24 cellular contexts compared by ENCODE assay signal in genomic region chr1:159580340-159580739, GRCh38. TPM values are rescaled to one million over a fixed set of nuclear protein-coding genes. Genes with fewer than 3 reads are reported as not detected.
A peak's percentile ranks its signal among the peaks of the same experiment; 100 is the strongest.
DNase-seq lines count a peak whose midpoint lies in the region; ATAC-seq lines count a peak whose summit lies in the region.
"Had no signal": no experiment of that assay in that cellular context is flagged by ENCODE, and none has a peak within 500 bp of the region (broad histone marks: within the 10 kb centered on the region; RNA-seq: fewer than 3 reads in every experiment).

No MANE protein-coding gene starts in this region.

- DNase-seq in ELR (ENCODE audit: low read depth) (peak; percentile 15), putamen (ENCODE audit: low spot score) (no peak), NCI-H1092 treated with DMSO at 0.1 percent for 48 hours (lab: John Stamatoyannopoulos, UW) (no peak), left colon (no peak)
- no peak for DNase-seq in stimulated activated CD4-positive, alpha-beta T cell treated with anti-CD3 and anti-CD28 coated beads, Interleukin-2, amount 100 ng/mL, for 48 hours
- DNase-seq: activated CD4-positive, alpha-beta T cell treated with anti-CD3 and anti-CD28 coated beads, Interleukin-2, amount 50 U/mL, for 1 hour; activated CD8-positive, alpha-beta memory T cell treated with anti-CD3 and anti-CD28 coated beads, Interleukin-2, amount 50 U/mL, for 4 hours; brain microvascular endothelial cell; EL; heart right ventricle; left ventricle myocardium superior; mucosa of descending colon; NCI-H187; PC-9; posterior cingulate gyrus; SIG-M5 had no signal

- intact Hi-C loops in left colon (cut with DNase I, micrococcal nuclease), result no loop called here

- ATAC-seq in GM18907 (IDR thresholded peaks at IDR 0.05; ENCODE audit: unreplicated experiment) (peak; percentile 64), HG02623 (IDR thresholded peaks at IDR 0.05; ENCODE audit: unreplicated experiment) (peak; percentile 55), HG03457 (IDR thresholded peaks at IDR 0.05; ENCODE audit: unreplicated experiment) (peak; percentile 61), left colon (no peak)
- ATAC-seq: A549; GM23338; heart right ventricle; left ventricle myocardium superior; mucosa of descending colon; stimulated activated memory B cell treated with anti-CD40 and anti-IgM and Interleukin-4, amounts not matched to agents 10 μg/mL and 1 μg/mL and 100 μg/mL, for 72 hours had no signal

RNA-seq across cellular contexts. Expression of gene APCS, which starts 7.3 kb away (rescaled TPM):
- not detected for total RNA-seq in left colon
- total RNA-seq: GM23338; heart right ventricle; left ventricle myocardium superior; mucosa of descending colon; neural crest cell; PC-9; T-helper 1 cell treated with Interleukin-12 subunit alpha and Interleukin-12 subunit beta and Interleukin-4 antibody, amounts not matched to agents 30 ng/mL and 1 ng/mL, for 36 hours had no signal

RNA-seq across cellular contexts. Expression of gene OR10J5, which starts 44.5 kb away (rescaled TPM):
- not detected for total RNA-seq in left colon
- total RNA-seq: GM23338; heart right ventricle; left ventricle myocardium superior; mucosa of descending colon; neural crest cell; PC-9; T-helper 1 cell treated with Interleukin-12 subunit alpha and Interleukin-12 subunit beta and Interleukin-4 antibody, amounts not matched to agents 30 ng/mL and 1 ng/mL, for 36 hours had no signal
